Comparison of ENCODE assay signal across 1 cellular context in genomic region chrX:13219990-13220764, GRCh38.
TF ChIP-seq lines count a peak whose summit lies in the region.

No MANE protein-coding gene starts in this region.

TF ChIP-seq in GM23338, 12 proteins besides CTCF, POLR2A, EP300 and RAD21 (continued from another document):
- TF ChIP-seq, protein P1, sequence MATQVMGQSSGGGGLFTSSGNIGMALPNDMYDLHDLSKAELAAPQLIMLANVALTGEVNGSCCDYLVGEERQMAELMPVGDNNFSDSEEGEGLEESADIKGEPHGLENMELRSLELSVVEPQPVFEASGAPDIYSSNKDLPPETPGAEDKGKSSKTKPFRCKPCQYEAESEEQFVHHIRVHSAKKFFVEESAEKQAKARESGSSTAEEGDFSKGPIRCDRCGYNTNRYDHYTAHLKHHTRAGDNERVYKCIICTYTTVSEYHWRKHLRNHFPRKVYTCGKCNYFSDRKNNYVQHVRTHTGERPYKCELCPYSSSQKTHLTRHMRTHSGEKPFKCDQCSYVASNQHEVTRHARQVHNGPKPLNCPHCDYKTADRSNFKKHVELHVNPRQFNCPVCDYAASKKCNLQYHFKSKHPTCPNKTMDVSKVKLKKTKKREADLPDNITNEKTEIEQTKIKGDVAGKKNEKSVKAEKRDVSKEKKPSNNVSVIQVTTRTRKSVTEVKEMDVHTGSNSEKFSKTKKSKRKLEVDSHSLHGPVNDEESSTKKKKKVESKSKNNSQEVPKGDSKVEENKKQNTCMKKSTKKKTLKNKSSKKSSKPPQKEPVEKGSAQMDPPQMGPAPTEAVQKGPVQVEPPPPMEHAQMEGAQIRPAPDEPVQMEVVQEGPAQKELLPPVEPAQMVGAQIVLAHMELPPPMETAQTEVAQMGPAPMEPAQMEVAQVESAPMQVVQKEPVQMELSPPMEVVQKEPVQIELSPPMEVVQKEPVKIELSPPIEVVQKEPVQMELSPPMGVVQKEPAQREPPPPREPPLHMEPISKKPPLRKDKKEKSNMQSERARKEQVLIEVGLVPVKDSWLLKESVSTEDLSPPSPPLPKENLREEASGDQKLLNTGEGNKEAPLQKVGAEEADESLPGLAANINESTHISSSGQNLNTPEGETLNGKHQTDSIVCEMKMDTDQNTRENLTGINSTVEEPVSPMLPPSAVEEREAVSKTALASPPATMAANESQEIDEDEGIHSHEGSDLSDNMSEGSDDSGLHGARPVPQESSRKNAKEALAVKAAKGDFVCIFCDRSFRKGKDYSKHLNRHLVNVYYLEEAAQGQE (IDR thresholded peaks at IDR 0.05; ENCODE audit: unreplicated experiment): no peak
- TF ChIP-seq JUNB (IDR thresholded peaks at IDR 0.05; ENCODE audit: unreplicated experiment) (no peak), STAT1 (IDR thresholded peaks at IDR 0.05; ENCODE audit: unreplicated experiment) (no peak), ETS1 (IDR thresholded peaks at IDR 0.05) (no peak), ZNF331 (CRISPR knock-in tag; IDR thresholded peaks at IDR 0.05; ENCODE audit: low read depth) (no peak), ZNF114 (CRISPR knock-in tag; IDR thresholded peaks at IDR 0.05) (no peak), NANOG (IDR thresholded peaks at IDR 0.05; ENCODE audit: borderline replicate concordance) (no peak), EZH2phosphoT487 (IDR thresholded peaks at IDR 0.05; ENCODE audit: unreplicated experiment) (no peak), ZNF462 (CRISPR knock-in tag; IDR thresholded peaks at IDR 0.05) (no peak)
